Comparison of ENCODE assay signal across 14 cellular contexts in the genomic region with DNA sequence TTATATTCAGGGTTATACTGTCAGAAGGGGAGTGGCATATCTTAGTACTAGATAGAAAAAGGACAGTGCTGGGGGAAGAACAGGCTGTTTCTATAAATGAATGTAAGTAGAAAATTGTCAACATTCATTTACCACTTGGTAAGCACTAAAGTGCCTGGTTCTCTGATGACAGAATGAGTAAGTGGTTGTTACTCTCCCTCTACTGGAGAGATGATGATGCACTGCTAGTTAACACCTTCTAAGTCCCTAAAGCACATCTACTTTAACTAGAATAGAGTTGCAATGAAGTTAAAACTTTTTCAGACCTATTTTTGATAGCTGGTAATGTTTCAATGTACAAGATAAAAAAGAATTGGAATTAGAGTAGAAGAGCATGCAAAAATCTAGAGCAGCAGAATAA.
DNase-seq lines count a peak whose midpoint lies in the region; FAIRE-seq and TF ChIP-seq lines count a peak whose summit lies in the region.
"Had no signal": no experiment of that assay in that cellular context is flagged by ENCODE, and none has a peak within 500 bp of the region (broad histone marks: within the 10 kb centered on the region; RNA-seq: fewer than 3 reads in every experiment).

No MANE protein-coding gene starts in this region.

- H3K23ac ChIP-seq in H1 (ENCODE audit: insufficient read length) = no peak overlapping the region
- H3K23ac ChIP-seq in mesendoderm (ENCODE audit: low read length) = no peak overlapping the region

- peak; percentile 20 for DNase-seq in H7
- peak; percentile 2 for DNase-seq in RKO (ENCODE audit: low spot score)
- no peak for DNase-seq in H1 (ENCODE audit: low read depth in 1 of 2, low spot score in 2 of 2)
- peak; percentile 52 for DNase-seq in mesendoderm
- DNase-seq in esophagus squamous epithelium (lab: John Stamatoyannopoulos, UW) = no peak
- DNase-seq in activated T-cell treated with anti-CD3 and anti-CD28 coated beads, Interleukin-2, amount 50 U/mL, for 1 hour = no peak
- no peak for DNase-seq in nucleus accumbens (lab: John Stamatoyannopoulos, UW)
- DNase-seq: C1 segment of cervical spinal cord; CD4-positive, alpha-beta memory T cell; DMS79; HCEC 1CT; HFFc6 had no signal

- H2BK5ac ChIP-seq in H1 (ENCODE audit: low read depth, low read length) = no peak overlapping the region
- H2BK5ac ChIP-seq in mesendoderm (ENCODE audit: low read length) = no peak overlapping the region

- no peaks in the 10 kb centered on the region for H3K36me3 ChIP-seq in H7 (replicated peaks; ENCODE audit: control insufficient read depth, insufficient read depth, low read length)
- H3K36me3 ChIP-seq in H1 (ENCODE audit: control insufficient read depth in 2 of 4, insufficient read depth in 4 of 4, low read length in 3 of 4) = no peaks in the 10 kb centered on the region
- no peaks in the 10 kb centered on the region for H3K36me3 ChIP-seq in mesendoderm (ENCODE audit: control insufficient read depth, insufficient read depth, low read length)
- H3K36me3 ChIP-seq in esophagus squamous epithelium = no peaks in the 10 kb centered on the region

- no peak overlapping the region for H3K27ac ChIP-seq in H1 (ENCODE audit: low read depth, low read length)
- no peak overlapping the region for H3K27ac ChIP-seq in mesendoderm (ENCODE audit: low read depth, low read length)
- H3K27ac ChIP-seq in esophagus squamous epithelium = no peak overlapping the region

- intact Hi-C loops in esophagus squamous epithelium (cut with DNase I) = no loop called here

- no peak overlapping the region for H2AFZ ChIP-seq in H1 (ENCODE audit: low read length)

- peak; percentile 39 to 50 for TF ChIP-seq RAD21 in H1 (IDR thresholded peaks at IDR 0.05 in 1 of 2, conservative IDR thresholded peaks at IDR 0.05 in 1 of 2; ENCODE audit: low read depth in 2 of 2, low read length in 2 of 2)

- no peak overlapping the region for H4K5ac ChIP-seq in H1 (ENCODE audit: insufficient read length, low read depth, low read length)
- no peak overlapping the region for H4K5ac ChIP-seq in mesendoderm (ENCODE audit: low read length)

- H3K4ac ChIP-seq in H1 (replicated peaks; ENCODE audit: insufficient read length, low read depth, low read length) (no peak overlapping the region), mesendoderm (ENCODE audit: low read depth, low read length) (no peak overlapping the region)

- no peak for TF ChIP-seq POLR2A in H1 (IDR thresholded peaks at IDR 0.05; ENCODE audit: control extremely low read depth in 1 of 2, low read depth in 2 of 2, low read length in 2 of 2)
- no peak for TF ChIP-seq POLR2A in esophagus squamous epithelium (IDR thresholded peaks at IDR 0.05)

- H3K9ac ChIP-seq in H1 (replicated peaks in 1 of 4; ENCODE audit: extremely low read depth in 1 of 4, low read depth in 3 of 4, low read length in 3 of 4) = no peak overlapping the region
- H3K9ac ChIP-seq in mesendoderm (ENCODE audit: low read length) = no peak overlapping the region

- no peak overlapping the region for H2BK12ac ChIP-seq in H1 (ENCODE audit: low read depth, low read length)

- no peak overlapping the region for H2BK20ac ChIP-seq in H1 (ENCODE audit: low read length)

- POLR2A ChIA-PET in H1 (lab: Charles Lee; ENCODE audit: partially characterized antibody) = no interaction called here

- peak; percentile 84 for FAIRE-seq in H1 (lab: Jason Lieb, UNC)
- FAIRE-seq: GM12878, GM18507 had no signal

- H3K9me3 ChIP-seq in H1 (ENCODE audit: insufficient read depth in 2 of 2, low read depth in 1 of 2, low read length in 1 of 2) (peaks cover 0 to 2% of the 10 kb centered on the region in 2 experiments; a peak in 1 of 4 replicates), esophagus squamous epithelium (no peaks in the 10 kb centered on the region)

- H3K4me1 ChIP-seq in H1 (replicated peaks in 1 of 4; ENCODE audit: control insufficient read depth in 3 of 4, insufficient read depth in 4 of 4, low read length in 3 of 4) (no peaks in the 10 kb centered on the region), mesendoderm (ENCODE audit: control insufficient read depth, low read depth, low read length) (no peaks in the 10 kb centered on the region), esophagus squamous epithelium (no peaks in the 10 kb centered on the region)

- H2AK5ac ChIP-seq in H1 (ENCODE audit: low read depth, low read length) = no peak overlapping the region
- no peak overlapping the region for H2AK5ac ChIP-seq in mesendoderm (ENCODE audit: low read length)

- H3K4me2 ChIP-seq in H1 (ENCODE audit: insufficient read depth in 1 of 2, low read depth in 2 of 2, low read length in 2 of 2) = no peak overlapping the region
- H3K4me2 ChIP-seq in mesendoderm (ENCODE audit: low read length) = no peak overlapping the region

- no peaks in the 10 kb centered on the region for H3K27me3 ChIP-seq in H7 (ENCODE audit: control insufficient read depth, insufficient read depth, low read length)
- H3K27me3 ChIP-seq in H1 (replicated peaks in 1 of 4; ENCODE audit: control insufficient read depth in 3 of 4, extremely low read depth in 1 of 4, insufficient read depth in 3 of 4, low read length in 3 of 4) = no peaks in the 10 kb centered on the region
- no peaks in the 10 kb centered on the region for H3K27me3 ChIP-seq in mesendoderm (ENCODE audit: insufficient read depth, low read length, poor library complexity)
- no peaks in the 10 kb centered on the region for H3K27me3 ChIP-seq in esophagus squamous epithelium

- H3K56ac ChIP-seq in H1 (replicated peaks; ENCODE audit: insufficient read length, low read depth, low read length) = no peak overlapping the region
- no peak overlapping the region for H3K56ac ChIP-seq in mesendoderm (ENCODE audit: low read length)

- H3K23me2 ChIP-seq in H1 (ENCODE audit: low read depth, low read length) = no peaks in the 10 kb centered on the region

- H3K18ac ChIP-seq in H1 (ENCODE audit: extremely low read depth, low read length) (no peak overlapping the region), mesendoderm (ENCODE audit: low read length) (no peak overlapping the region)

- H2BK120ac ChIP-seq in H1 (replicated peaks; ENCODE audit: low read depth, low read length) (no peak overlapping the region), mesendoderm (ENCODE audit: low read depth, low read length) (no peak overlapping the region)

- no peak overlapping the region for H2BK15ac ChIP-seq in H1 (ENCODE audit: low read length)
- H2BK15ac ChIP-seq in mesendoderm (replicated peaks; ENCODE audit: low read depth) = no peak overlapping the region

- H4K8ac ChIP-seq in H1 (ENCODE audit: extremely low read depth, insufficient read depth, low read length) (no peak overlapping the region), mesendoderm (ENCODE audit: low read depth, low read length) (no peak overlapping the region)

- TF ChIP-seq EP300 in H1 (IDR thresholded peaks at IDR 0.05; ENCODE audit: borderline replicate concordance in 1 of 2, low read depth in 2 of 2, low read length in 2 of 2) = no peak

- H3K4me3 ChIP-seq in H7 (ENCODE audit: insufficient read depth, low read depth, low read length) (no peak overlapping the region), H1 (ENCODE audit: extremely low read depth in 1 of 4, insufficient read depth in 2 of 4, low read depth in 3 of 4, low read length in 4 of 4) (no peak overlapping the region), mesendoderm (ENCODE audit: low read length) (no peak overlapping the region), esophagus squamous epithelium (no peak overlapping the region)
- H3K4me3 ChIP-seq: GM12878 had no signal

- no peaks in the 10 kb centered on the region for H3K79me2 ChIP-seq in H1 (ENCODE audit: control insufficient read depth in 1 of 2, insufficient read depth in 2 of 2, low read length in 2 of 2)
- no peaks in the 10 kb centered on the region for H3K79me2 ChIP-seq in mesendoderm (ENCODE audit: control insufficient read depth, insufficient read depth, low read length)

- CTCF ChIA-PET in H1 (lab: Charles Lee; ENCODE audit: partially characterized antibody) = no interaction called here

- no peak overlapping the region for H3K14ac ChIP-seq in H1 (ENCODE audit: insufficient read length)

- no peaks in the 10 kb centered on the region for H3K79me1 ChIP-seq in H1 (ENCODE audit: low read depth, low read length)
- H3K79me1 ChIP-seq in mesendoderm (ENCODE audit: low read length) = no peaks in the 10 kb centered on the region

- H4K20me1 ChIP-seq in H1 (replicated peaks in 1 of 2; ENCODE audit: control insufficient read depth in 1 of 2, insufficient read depth in 2 of 2, low read length in 2 of 2) = no peaks in the 10 kb centered on the region

- no peak overlapping the region for H4K91ac ChIP-seq in H1 (replicated peaks; ENCODE audit: insufficient read length, low read length)

- TF ChIP-seq CTCF in H1 (IDR thresholded peaks at IDR 0.05; ENCODE audit: control extremely low read depth in 1 of 3, insufficient read depth in 1 of 3, low read depth in 1 of 3, low read length in 3 of 3) = peak in 1 of 3 experiments; percentile 6; a peak in 1 of 4 replicates
- TF ChIP-seq CTCF in esophagus squamous epithelium (IDR thresholded peaks at IDR 0.05) = no peak

TF ChIP-seq in H1, 55 proteins besides CTCF, POLR2A, EP300 and RAD21:
- TF ChIP-seq SIX5 (IDR thresholded peaks at IDR 0.05; ENCODE audit: low read depth, low read length) (no peak), RFX5 (IDR thresholded peaks at IDR 0.05; ENCODE audit: borderline replicate concordance, low read depth, low read length) (no peak), EGR1 (IDR thresholded peaks at IDR 0.05; ENCODE audit: borderline replicate concordance, low read depth, low read length) (no peak), SAP30 (IDR thresholded peaks at IDR 0.05; ENCODE audit: insufficient read depth, insufficient replicate concordance, low read length) (no peak), HDAC6 (IDR thresholded peaks at IDR 0.05; ENCODE audit: low read depth, low read length) (no peak)

Comparison
In these comparisons a context has a peak if more than half of its experiments do, and no peak if none do; other contexts are left out.
1. DNase-seq: peak in H7 (single experiment), RKO (single experiment) and mesendoderm (single experiment); none in H1 (0 of 2), esophagus squamous epithelium (single experiment), activated T-cell treated with anti-CD3 and anti-CD28 coated beads, Interleukin-2, amount 50 U/mL, for 1 hour (single experiment) and nucleus accumbens (0 of 56).